ENCODE assay signal across 19 cellular contexts in the genomic region with DNA sequence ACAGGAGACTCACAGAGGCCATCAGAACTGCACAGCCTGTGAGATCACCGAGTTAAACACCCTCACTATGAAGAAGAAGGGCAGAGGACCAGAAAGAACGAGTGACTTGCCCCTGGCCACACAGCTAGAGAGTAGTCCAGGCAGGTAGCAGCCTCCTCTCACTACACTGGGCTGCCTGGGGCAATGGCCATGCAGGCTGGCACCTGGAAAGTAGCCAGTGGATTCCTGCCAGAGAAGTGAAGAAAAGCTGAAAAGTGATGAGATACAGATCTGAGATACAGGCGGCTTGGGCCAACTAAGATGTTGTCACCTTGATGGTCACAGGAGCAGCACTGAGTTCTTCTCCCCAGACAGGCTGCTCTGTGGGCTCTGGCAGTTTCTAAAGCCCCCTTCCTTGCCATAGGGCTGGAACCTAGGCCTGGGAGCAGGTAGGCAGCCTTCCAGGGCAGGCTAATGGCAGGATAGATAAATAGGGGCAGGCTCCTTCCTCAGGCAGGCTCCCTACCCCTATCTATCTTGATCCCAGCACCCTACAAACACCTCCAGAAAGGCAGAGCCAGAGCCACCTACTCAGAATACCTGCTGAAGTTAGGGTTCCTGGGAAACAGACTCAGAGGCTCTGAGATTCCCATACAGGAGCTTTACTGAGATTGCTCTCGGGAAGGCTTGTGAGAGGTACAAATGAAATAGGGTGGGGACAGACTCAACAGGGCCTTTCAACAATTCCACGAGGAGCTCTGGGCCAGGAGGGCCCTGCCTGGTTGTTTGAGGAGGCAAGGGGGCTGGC.
"Had no signal": no experiment of that assay in that cellular context is flagged by ENCODE, and none has a peak within 500 bp of the region (broad histone marks: within the 10 kb centered on the region; RNA-seq: fewer than 3 reads in every experiment).

No MANE protein-coding gene starts in this region.

- H3K36me3 Mint-ChIP-seq: activated naive CD4-positive, alpha-beta T cell treated with anti-CD3 and anti-CD28 coated beads, Interleukin-2, amount 50 U/mL, for 24 hours; immature natural killer cell; naive thymus-derived CD8-positive, alpha-beta T cell; WTC11 had no signal

- H3K4me2 ChIP-seq: hepatocyte had no signal

- H3K9me3 Mint-ChIP-seq: activated naive CD4-positive, alpha-beta T cell treated with anti-CD3 and anti-CD28 coated beads, Interleukin-2, amount 50 U/mL, for 24 hours; naive thymus-derived CD8-positive, alpha-beta T cell had no signal

- H3K4me1 ChIP-seq: esophagus muscularis mucosa, left lung, spleen, upper lobe of right lung had no signal

- H3K4me1 Mint-ChIP-seq: activated naive CD4-positive, alpha-beta T cell treated with anti-CD3 and anti-CD28 coated beads, Interleukin-2, amount 50 U/mL, for 24 hours; immature natural killer cell; naive thymus-derived CD8-positive, alpha-beta T cell had no signal

- ATAC-seq: left lung; naive thymus-derived CD8-positive, alpha-beta T cell; WTC11 had no signal

- H3K36me3 ChIP-seq: esophagus muscularis mucosa, left lung, spleen, thoracic aorta, upper lobe of right lung had no signal

- H3K27ac Mint-ChIP-seq: activated naive CD4-positive, alpha-beta T cell treated with anti-CD3 and anti-CD28 coated beads, Interleukin-2, amount 50 U/mL, for 24 hours; immature natural killer cell; naive thymus-derived CD8-positive, alpha-beta T cell; WTC11 had no signal

- H2AFZ ChIP-seq: hepatocyte had no signal

- DNase-seq: activated gamma-delta T cell treated with Interleukin-2 at 50 U/mL for 16 hours; activated T-cell treated with anti-CD3 and anti-CD28 coated beads, Interleukin-2, amount 50 U/mL, for 1 hour; cerebellar nuclear complex; immature natural killer cell; left lung; naive thymus-derived CD8-positive, alpha-beta T cell; retina; spleen; stimulated activated CD4-positive, alpha-beta T cell treated with anti-CD3 and anti-CD28 coated beads, Interleukin-4, amount 100 ng/mL, for 1 hour; stimulated activated naive CD4-positive, alpha-beta T cell; T-helper 9 cell; upper lobe of right lung had no signal

- H3K4me3 ChIP-seq: coronary artery, esophagus muscularis mucosa, hepatocyte, left lung, lung, spleen, thoracic aorta, upper lobe of right lung had no signal

- H3K27ac ChIP-seq: coronary artery, esophagus muscularis mucosa, hepatocyte, left lung, spleen, thoracic aorta, upper lobe of right lung had no signal

- H3K4me3 Mint-ChIP-seq: activated naive CD4-positive, alpha-beta T cell treated with anti-CD3 and anti-CD28 coated beads, Interleukin-2, amount 50 U/mL, for 24 hours; immature natural killer cell; naive thymus-derived CD8-positive, alpha-beta T cell; WTC11 had no signal

- H3K27me3 ChIP-seq: esophagus muscularis mucosa, hepatocyte, left lung, upper lobe of right lung had no signal

- H3K79me2 ChIP-seq: hepatocyte had no signal

- H3K9me3 ChIP-seq: esophagus muscularis mucosa, left lung, spleen, thoracic aorta, upper lobe of right lung had no signal
